Comparison of ENCODE assay signal across 1 cellular context in genomic region chr7:20738517-20739481, GRCh38.
TF ChIP-seq lines count a peak whose summit lies in the region.

No MANE protein-coding gene starts in this region.

TF ChIP-seq in GM23338, 12 proteins besides CTCF, POLR2A, EP300 and RAD21 (continued from another document):
- TF ChIP-seq ZNF462 (CRISPR knock-in tag; IDR thresholded peaks at IDR 0.05) (no peak), POLR2AphosphoS5 (IDR thresholded peaks at IDR 0.05; ENCODE audit: low read depth) (no peak), STAT1 (IDR thresholded peaks at IDR 0.05; ENCODE audit: unreplicated experiment) (no peak), ZNF114 (CRISPR knock-in tag; IDR thresholded peaks at IDR 0.05) (no peak)
